Comparison of ENCODE assay signal across 8 cellular contexts in the genomic region with DNA sequence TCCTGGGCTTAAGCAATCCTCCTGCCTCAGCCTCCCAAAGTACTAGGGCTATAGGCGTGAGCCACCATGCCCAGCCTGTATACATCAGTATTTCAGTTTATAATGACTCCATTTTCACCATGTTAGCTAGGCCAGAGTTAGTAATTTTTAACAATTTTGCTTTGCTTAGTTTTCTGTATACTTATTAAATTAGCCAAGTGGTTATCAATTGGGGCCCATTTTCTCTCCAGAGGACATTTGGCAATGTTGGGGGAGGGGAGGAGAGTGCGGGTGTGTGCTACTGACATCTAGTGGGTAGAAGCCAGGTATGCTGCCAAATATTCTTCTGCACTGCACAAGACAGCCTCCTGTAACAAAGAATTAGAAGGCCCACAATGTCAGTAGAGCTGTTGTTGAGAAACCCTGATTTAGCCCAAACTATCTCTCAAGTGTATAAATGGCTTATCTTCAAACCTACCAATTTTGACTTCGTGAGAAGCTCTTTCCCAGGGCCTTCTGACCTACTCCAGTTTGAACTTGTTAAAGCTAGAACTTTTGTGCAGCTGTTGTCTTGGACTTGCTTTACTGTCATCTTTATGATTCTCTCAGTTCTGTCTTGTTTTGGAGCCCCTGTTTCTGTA. TPM values are rescaled to one million over a fixed set of nuclear protein-coding genes. Genes with fewer than 3 reads are reported as not detected.
DNase-seq lines count a peak whose midpoint lies in the region; ATAC-seq and TF ChIP-seq lines count a peak whose summit lies in the region.

No MANE protein-coding gene starts in this region.

- 44 to 48% (median 46%) methylated on average over 3 of the region's 3 CpGs for WGBS in ovary, 3 donors

- H3K4me3 ChIP-seq in fibroblast of mammary gland (ENCODE audit: control insufficient read depth, low read depth, low read length) (no peak overlapping the region), ovary (no peak overlapping the region), upper lobe of right lung (no peak overlapping the region)

- no peak for TF ChIP-seq EP300 in ovary (IDR thresholded peaks at IDR 0.05)

- H3K27ac ChIP-seq in ovary = no peak overlapping the region
- H3K27ac ChIP-seq in upper lobe of right lung = no peak overlapping the region

- TF ChIP-seq CTCF in fibroblast of mammary gland (conservative IDR thresholded peaks at IDR 0.05; ENCODE audit: control insufficient read depth, insufficient read depth, low read depth, low read length) = peak; percentile 87
- no peak for TF ChIP-seq CTCF in ovary (IDR thresholded peaks at IDR 0.05)
- peak; percentile 60 for TF ChIP-seq CTCF in upper lobe of right lung (IDR thresholded peaks at IDR 0.05)

- ATAC-seq in GM19397 (IDR thresholded peaks at IDR 0.05; ENCODE audit: unreplicated experiment) (peak; percentile 75), HG03460 (IDR thresholded peaks at IDR 0.05; ENCODE audit: unreplicated experiment) (peak; percentile 69), upper lobe of right lung (peak; percentile 96)

- H3K36me3 ChIP-seq in ovary (no peaks in the 10 kb centered on the region), upper lobe of right lung (no peaks in the 10 kb centered on the region)

- in situ Hi-C loops in Caki2 (cut with HindIII; ENCODE audit: low pct_unique_long_range_greater_than_20kb, low sequenced_read_pairs) = no loop called here

- DNase-seq in Caki2 (ENCODE audit: low read depth) (peak; percentile 66), NOMO-1 treated with dmso at 0.1 percent for 144 hours (lab: John Stamatoyannopoulos, UW; ENCODE audit: unreplicated experiment) (peak; percentile 34), activated T-cell treated with anti-CD3 and anti-CD28 coated beads for 4 hours (peak; percentile 48), fibroblast of mammary gland (ENCODE audit: low read depth) (peak; percentile 78), ovary (peak in 3 of 5 donors; percentile 26 to 40 (median 26)), upper lobe of right lung (no peak)

- intact Hi-C loops in ovary (cut with DNase I) = no loop called here
- intact Hi-C loops in upper lobe of right lung (cut with DNase I) = no loop called here

- peaks cover 12% of the 10 kb centered on the region for H3K4me1 ChIP-seq in ovary (ENCODE audit: insufficient read depth)
- peaks cover 70% of the 10 kb centered on the region for H3K4me1 ChIP-seq in upper lobe of right lung

- no peak for TF ChIP-seq POLR2A in ovary (IDR thresholded peaks at IDR 0.05)

- H3K9me3 ChIP-seq in ovary = no peaks in the 10 kb centered on the region
- no peaks in the 10 kb centered on the region for H3K9me3 ChIP-seq in upper lobe of right lung

- H3K27me3 ChIP-seq in ovary (no peaks in the 10 kb centered on the region), upper lobe of right lung (no peaks in the 10 kb centered on the region)

RNA-seq across cellular contexts. Expression of a gene that starts 7.5 kb away (rescaled TPM):
- total RNA-seq in Caki2 (2014; rRNA removed; shearing (Covaris generic); ENCODE audit: low replicate concordance) = 6.0 and 9.0 TPM in 2 replicates
- total RNA-seq in ovary = 10 to 100 TPM; 43.9 to 70.5 (median 52.1) TPM
- 10 to 100 TPM; 26.5 to 27.1 TPM for polyA plus RNA-seq in ovary
- 48.1 TPM for total RNA-seq in upper lobe of right lung

Comparison
In these comparisons a context has a peak if more than half of its experiments do, and no peak if none do; other contexts are left out.
1. CTCF ChIP-seq: peak in fibroblast of mammary gland (single experiment) and upper lobe of right lung (single experiment); none in ovary (0 of 3).
2. Peak in every context shown above with its lines, with median percentiles within 50 percentile points of each other: ATAC-seq.